16 cellular contexts compared by ENCODE assay signal in genomic region chr17:38498353-38498752, GRCh38.
DNase-seq lines count a peak whose midpoint lies in the region; ATAC-seq, FAIRE-seq and TF ChIP-seq lines count a peak whose summit lies in the region.
"Had no signal": no experiment of that assay in that cellular context is flagged by ENCODE, and none has a peak within 500 bp of the region (broad histone marks: within the 10 kb centered on the region; RNA-seq: fewer than 3 reads in every experiment).

No MANE protein-coding gene starts in this region.

- H3K79me1 ChIP-seq in H9 (ENCODE audit: insufficient read depth, low read depth, low read length, poor library complexity, severe bottlenecking) = no peaks in the 10 kb centered on the region
- H3K79me1 ChIP-seq in H1 (ENCODE audit: low read depth, low read length) = no peaks in the 10 kb centered on the region

- H4K91ac ChIP-seq in H9 (ENCODE audit: insufficient read length, low read depth, low read length) (no peak overlapping the region), H1 (replicated peaks; ENCODE audit: insufficient read length, low read length) (no peak overlapping the region)

- TF ChIP-seq EP300 in H1 (IDR thresholded peaks at IDR 0.05; ENCODE audit: borderline replicate concordance in 1 of 2, low read depth in 2 of 2, low read length in 2 of 2) = no peak

- peak; percentile 41 for TF ChIP-seq CTCF in Calu3 (IDR thresholded peaks at IDR 0.05; ENCODE audit: unreplicated experiment)
- TF ChIP-seq CTCF in H9 (conservative IDR thresholded peaks at IDR 0.05) = peak; percentile 47
- peak; percentile 20 to 40 (median 32); a peak in 3 of 4 replicates for TF ChIP-seq CTCF in H1 (IDR thresholded peaks at IDR 0.05; ENCODE audit: control extremely low read depth in 1 of 3, insufficient read depth in 1 of 3, low read depth in 1 of 3, low read length in 3 of 3)
- TF ChIP-seq CTCF in neural crest cell (conservative IDR thresholded peaks at IDR 0.05) = no peak

- H3K9ac ChIP-seq in H9 (ENCODE audit: extremely low read depth, insufficient read length, low read length) = no peak overlapping the region
- H3K9ac ChIP-seq in H1 (replicated peaks in 1 of 4; ENCODE audit: extremely low read depth in 1 of 4, low read depth in 3 of 4, low read length in 3 of 4) = no peak overlapping the region

- H3K18ac ChIP-seq in H9 (ENCODE audit: insufficient read length, low read depth, low read length) (no peak overlapping the region), H1 (ENCODE audit: extremely low read depth, low read length) (no peak overlapping the region)

- H3K27ac ChIP-seq in H9 (ENCODE audit: insufficient read length, low read depth, low read length) = no peak overlapping the region
- no peak overlapping the region for H3K27ac ChIP-seq in H1 (ENCODE audit: low read depth, low read length)
- H3K27ac ChIP-seq: A549, C4-2B had no signal

- no TSS peak for BruUV-seq in Calu3 (replicated peaks; lab: Mats Ljungman, UMichigan)

- H4K5ac ChIP-seq in H9 (ENCODE audit: insufficient read length, low read depth, low read length) (no peak overlapping the region), H1 (ENCODE audit: insufficient read length, low read depth, low read length) (no peak overlapping the region)

- H2BK120ac ChIP-seq in H9 (ENCODE audit: low read depth, low read length, poor library complexity, severe bottlenecking) (no peak overlapping the region), H1 (replicated peaks; ENCODE audit: low read depth, low read length) (no peak overlapping the region)

- H3K9me3 ChIP-seq in H9 (ENCODE audit: control insufficient read depth, low read depth, low read length) (no peaks in the 10 kb centered on the region), H1 (ENCODE audit: insufficient read depth in 2 of 2, low read depth in 1 of 2, low read length in 1 of 2) (no peaks in the 10 kb centered on the region)
- H3K9me3 ChIP-seq: BE2C, Caco-2 had no signal

- H3K4me1 ChIP-seq in H9 (ENCODE audit: insufficient read depth, low read length) (no peaks in the 10 kb centered on the region), H1 (replicated peaks in 1 of 4; ENCODE audit: control insufficient read depth in 3 of 4, insufficient read depth in 4 of 4, low read length in 3 of 4) (no peaks in the 10 kb centered on the region; a peak in 1 of 7 replicates)
- H3K4me1 ChIP-seq: A549, BE2C, Caco-2 had no signal

- no peak for FAIRE-seq in H1 (lab: Jason Lieb, UNC)
- FAIRE-seq: A549 had no signal

- no peak overlapping the region for H3K4me3 ChIP-seq in H1 (ENCODE audit: extremely low read depth in 1 of 4, insufficient read depth in 2 of 4, low read depth in 3 of 4, low read length in 4 of 4)
- H3K4me3 ChIP-seq: A549 had no signal

- H4K8ac ChIP-seq in H9 (replicated peaks; ENCODE audit: insufficient read length, low read depth, low read length) = no peak overlapping the region
- no peak overlapping the region for H4K8ac ChIP-seq in H1 (ENCODE audit: extremely low read depth, insufficient read depth, low read length)

- H3K27me3 Mint-ChIP-seq in Calu3 (ENCODE audit: unreplicated experiment) = no peaks in the 10 kb centered on the region
- no peaks in the 10 kb centered on the region; the same call in 1 of the 2 replicates for H3K27me3 Mint-ChIP-seq in H9 (ENCODE audit: low read depth)
- H3K27me3 Mint-ChIP-seq in neural crest cell (ENCODE audit: low read depth) = no peaks in the 10 kb centered on the region

- TF ChIP-seq RAD21 in H1 (IDR thresholded peaks at IDR 0.05 in 1 of 2, conservative IDR thresholded peaks at IDR 0.05 in 1 of 2; ENCODE audit: low read depth in 2 of 2, low read length in 2 of 2) = peak in 1 of 2 experiments; percentile 17; a peak in 1 of 4 replicates

- H3K23me2 ChIP-seq in H9 (ENCODE audit: insufficient read length, low read depth, low read length, poor library complexity, severe bottlenecking) (no peaks in the 10 kb centered on the region), H1 (ENCODE audit: low read depth, low read length) (no peaks in the 10 kb centered on the region)

- no peak overlapping the region for H2AK5ac ChIP-seq in H9 (ENCODE audit: insufficient read length, low read length)
- H2AK5ac ChIP-seq in H1 (ENCODE audit: low read depth, low read length) = no peak overlapping the region

- H3K9me3 Mint-ChIP-seq in Calu3 (ENCODE audit: low read depth, unreplicated experiment) (no peaks in the 10 kb centered on the region), H9 (peaks cover 0 to 2% of the 10 kb centered on the region in 2 experiments; a peak in 2 of 5 replicates), neural crest cell (no peaks in the 10 kb centered on the region)

- no peak overlapping the region for H3K4me2 ChIP-seq in H9 (ENCODE audit: insufficient read depth, insufficient read length, low read length)
- no peak overlapping the region for H3K4me2 ChIP-seq in H1 (ENCODE audit: insufficient read depth in 1 of 2, low read depth in 2 of 2, low read length in 2 of 2)
- H3K4me2 ChIP-seq: A549 had no signal

- H2BK12ac ChIP-seq in H9 (ENCODE audit: insufficient read length, low read depth, low read length) (no peak overlapping the region), H1 (ENCODE audit: low read depth, low read length) (no peak overlapping the region)

- no peak for DNase-seq in Calu3
- DNase-seq in H9 = peak; percentile 68
- DNase-seq in H1 (ENCODE audit: low read depth in 1 of 2, low spot score in 2 of 2) = no peak
- no peak for DNase-seq in neural crest cell (ENCODE audit: low read depth, low spot score)
- no peak for DNase-seq in NCI-H2227 (lab: John Stamatoyannopoulos, UW; ENCODE audit: unreplicated experiment)
- DNase-seq: BE2C; Caco-2; CD8-positive, alpha-beta memory T cell; DMS53; GF-D8; GOT3 had no signal

- H3K4ac ChIP-seq in H9 (ENCODE audit: low read depth, low read length) = no peak overlapping the region
- H3K4ac ChIP-seq in H1 (replicated peaks; ENCODE audit: insufficient read length, low read depth, low read length) = no peak overlapping the region

- H3K14ac ChIP-seq in H9 (ENCODE audit: insufficient read depth, low read length) (no peak overlapping the region; the same call in 1 of the 2 replicates), H1 (ENCODE audit: insufficient read length) (no peak overlapping the region)

- H3K23ac ChIP-seq in H9 (ENCODE audit: insufficient read length, low read depth, low read length) (no peak overlapping the region), H1 (ENCODE audit: insufficient read length) (no peak overlapping the region)

- no peak for TF ChIP-seq POLR2A in H1 (IDR thresholded peaks at IDR 0.05; ENCODE audit: control extremely low read depth in 1 of 2, low read depth in 2 of 2, low read length in 2 of 2)

- H2BK5ac ChIP-seq in H9 (ENCODE audit: insufficient read length, low read length) (no peak overlapping the region), H1 (ENCODE audit: low read depth, low read length) (no peak overlapping the region)

- H4K20me1 ChIP-seq in H9 (ENCODE audit: control insufficient read depth, insufficient read depth, insufficient read length) (peaks cover 2% of the 10 kb centered on the region), H1 (replicated peaks in 1 of 2; ENCODE audit: control insufficient read depth in 1 of 2, insufficient read depth in 2 of 2, low read length in 2 of 2) (no peaks in the 10 kb centered on the region)

- no peak overlapping the region for H3T11ph ChIP-seq in H9 (ENCODE audit: low read length)

- H2BK20ac ChIP-seq in H9 (ENCODE audit: low read depth, low read length, poor library complexity, severe bottlenecking) = no peak overlapping the region
- no peak overlapping the region for H2BK20ac ChIP-seq in H1 (ENCODE audit: low read length)

- H3K36me3 ChIP-seq in H1 (ENCODE audit: control insufficient read depth in 2 of 4, insufficient read depth in 4 of 4, low read length in 3 of 4) = peaks cover 2 to 21% (median 10%) of the 10 kb centered on the region in 4 experiments; a peak in 7 of 8 replicates
- H3K36me3 ChIP-seq: BE2C had no signal

- H3K56ac ChIP-seq in H9 (ENCODE audit: insufficient read length, low read depth, low read length) (no peak overlapping the region), H1 (replicated peaks; ENCODE audit: insufficient read length, low read depth, low read length) (no peak overlapping the region)

- ATAC-seq in GM19452 (IDR thresholded peaks at IDR 0.05; ENCODE audit: unreplicated experiment) (no peak), HG03571 (IDR thresholded peaks at IDR 0.05; ENCODE audit: unreplicated experiment) (no peak)
- ATAC-seq: A549, HCT116 had no signal

- H2AFZ ChIP-seq in H9 (ENCODE audit: low read length) (no peak overlapping the region), H1 (ENCODE audit: low read length) (no peak overlapping the region)

- intact Hi-C loops in Calu3 (cut with micrococcal nuclease; ENCODE audit: unreplicated experiment) = no loop called here

- H3K79me2 ChIP-seq in H9 (ENCODE audit: insufficient read depth, low read length) (no peaks in the 10 kb centered on the region), H1 (ENCODE audit: control insufficient read depth in 1 of 2, insufficient read depth in 2 of 2, low read length in 2 of 2) (no peaks in the 10 kb centered on the region)

- POLR2A ChIA-PET in H1 (lab: Charles Lee; ENCODE audit: partially characterized antibody) = interaction anchor here (0.6 to 0.8 kb wide), 2 partner anchors 9 to 11 kb away, joined by 3 read pairs; no protein-coding TSS in a partner anchor

- H3K4me1 Mint-ChIP-seq in Calu3 (ENCODE audit: low read depth, unreplicated experiment) (no peaks in the 10 kb centered on the region), H9 (peaks cover 0 to 17% of the 10 kb centered on the region in 2 experiments; a peak in 2 of 4 replicates), neural crest cell (no peaks in the 10 kb centered on the region)
- H3K4me1 Mint-ChIP-seq: CD8-positive, alpha-beta memory T cell had no signal

- H3K27ac Mint-ChIP-seq in Calu3 (ENCODE audit: unreplicated experiment) (no peak overlapping the region), H9 (no peak overlapping the region), neural crest cell (ENCODE audit: unreplicated experiment) (peak overlapping the region; percentile 27)
- H3K27ac Mint-ChIP-seq: CD8-positive, alpha-beta memory T cell had no signal

- no peak overlapping the region for H2BK15ac ChIP-seq in H9 (ENCODE audit: low read depth, low read length)
- no peak overlapping the region for H2BK15ac ChIP-seq in H1 (ENCODE audit: low read length)

- no CpG with 5 or more reads among the region's 14 CpGs for WGBS in H9 (ENCODE audit: extremely low coverage, insufficient read length, low lambda C conversion rate)
- 95% methylated on average over 10 of the region's 14 CpGs; no CpG with 5 or more reads in 1 of the 2 experiments for WGBS in H1 (ENCODE audit: extremely low coverage in 1 of 2, insufficient coverage in 1 of 2, insufficient read length in 1 of 2, insufficient replicate concordance in 2 of 2, low coverage in 1 of 2, low lambda C conversion rate in 2 of 2, missing lambda C conversion rate in 1 of 2), 2 experiments

- H3K36me3 Mint-ChIP-seq in Calu3 (ENCODE audit: insufficient read depth, unreplicated experiment) = peaks cover 36% of the 10 kb centered on the region
- H3K36me3 Mint-ChIP-seq in H9 (ENCODE audit: insufficient read depth in 1 of 3, low read depth in 3 of 3) = peaks cover 33 to 67% (median 45%) of the 10 kb centered on the region in 3 experiments
- peaks cover 27% of the 10 kb centered on the region for H3K36me3 Mint-ChIP-seq in neural crest cell (ENCODE audit: low read depth)

- H3K4me3 Mint-ChIP-seq in Calu3 (ENCODE audit: low read depth, unreplicated experiment) (no peak overlapping the region), H9 (no peak overlapping the region), neural crest cell (no peak overlapping the region)
- H3K4me3 Mint-ChIP-seq: CD8-positive, alpha-beta memory T cell had no signal

- H3K27me3 ChIP-seq in H9 (ENCODE audit: insufficient read depth, low read length) (no peaks in the 10 kb centered on the region), H1 (replicated peaks in 1 of 4; ENCODE audit: control insufficient read depth in 3 of 4, extremely low read depth in 1 of 4, insufficient read depth in 3 of 4, low read length in 3 of 4) (no peaks in the 10 kb centered on the region)
- H3K27me3 ChIP-seq: BE2C had no signal

- CTCF ChIA-PET in Calu3 (lab: Charles Lee) (interaction anchor here (1.7 kb wide), 1 partner anchor 60 kb away, joined by 7 read pairs; no protein-coding TSS in a partner anchor), H1 (lab: Charles Lee; ENCODE audit: partially characterized antibody) (interaction anchor here (0.7 to 4.8 kb wide), 8 partner anchors 34 to 263 kb away, joined by 3 to 25 read pairs (median 4); no protein-coding TSS in a partner anchor)
